In the genomic region with DNA sequence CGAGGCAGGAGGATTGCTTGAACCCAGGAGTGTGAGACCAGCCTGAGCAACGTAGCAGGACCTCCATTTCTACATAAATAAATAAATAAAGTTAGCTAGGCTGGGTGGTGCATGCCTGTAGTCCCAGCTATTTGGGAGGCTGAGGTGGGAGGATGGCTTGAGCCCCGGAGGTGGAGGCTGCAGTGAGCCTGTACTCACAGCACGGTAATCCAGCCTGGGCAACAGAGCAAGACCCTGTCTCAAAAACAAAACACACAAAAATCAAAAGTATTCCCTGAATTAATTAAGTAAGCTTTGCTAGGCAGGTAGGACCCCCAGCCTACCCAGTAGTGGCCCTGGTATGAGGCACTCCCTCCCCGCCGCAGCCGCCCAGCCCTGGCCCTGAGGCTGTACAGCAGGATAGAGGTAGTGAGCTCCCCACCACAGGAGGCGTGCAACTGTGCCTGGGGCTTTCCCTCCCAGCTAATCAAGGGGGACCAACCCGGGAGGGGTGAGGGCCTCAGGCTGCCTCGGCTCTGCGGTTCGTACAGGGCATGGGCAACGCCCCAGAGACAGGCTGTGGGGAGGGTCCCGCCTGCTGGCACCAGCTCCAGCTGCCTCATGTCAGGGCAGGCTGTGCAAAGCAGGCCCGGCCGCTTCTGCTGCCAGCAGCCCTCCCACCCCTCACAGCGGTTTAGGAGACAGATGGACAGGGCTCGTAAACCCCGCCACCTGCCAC, we compare ENCODE assay signal across 1 cellular context.
A peak's percentile ranks its signal among the peaks of the same experiment; 100 is the strongest.
TF ChIP-seq lines count a peak whose summit lies in the region.

No MANE protein-coding gene starts in this region.

TF ChIP-seq in K562, 482 proteins besides CTCF, POLR2A, EP300 and RAD21:
- TF ChIP-seq BCOR (IDR thresholded peaks at IDR 0.05) = no peak; the same call in 1 of the 2 replicates
- peak; percentile 35 for TF ChIP-seq ZNF121 (CRISPR knock-in tag; conservative IDR thresholded peaks at IDR 0.05)
